Comparison of ENCODE assay signal across 1 cellular context in genomic region chr7:121251367-121251766, GRCh38.
DNase-seq lines count a peak whose midpoint lies in the region; ATAC-seq, FAIRE-seq and TF ChIP-seq lines count a peak whose summit lies in the region.
"Not testable (repeated sequence)": the region's sequence is repeated elsewhere in the genome, so short reads cannot be mapped to it uniquely, and the experiment has no call there.

No MANE protein-coding gene starts in this region.

- H3K79me2 ChIP-seq in K562 (ENCODE audit: control insufficient read depth, insufficient read depth, low read length), result not testable (repeated sequence)

- H3K9me3 ChIP-seq in K562 (replicated peaks; ENCODE audit: control insufficient read depth, insufficient read depth, low read depth, low read length), result peaks cover 11% of the 10 kb centered on the region

- not testable (repeated sequence) for H3K4me3 ChIP-seq in K562

- in situ Hi-C loops in K562 (cut with MboI), result not testable (repeated sequence)

- H2AFZ ChIP-seq in K562 (ENCODE audit: low read depth, low read length), result not testable (repeated sequence)

- WGBS in K562 (ENCODE audit: insufficient coverage, low coverage, missing lambda C conversion rate), result 92% methylated on average over 1 of the region's 1 CpG

- CTCF ChIA-PET in K562 (lab: Yijun Ruan, JAX; ENCODE audit: low intra/inter-chr PET ratio), result not testable (repeated sequence)

- not testable (repeated sequence) for H3K4me2 ChIP-seq in K562 (ENCODE audit: insufficient read depth, low read length)

- not testable (repeated sequence) for H3K27me3 ChIP-seq in K562 (ENCODE audit: control insufficient read depth in 2 of 2, insufficient read depth in 2 of 2, low read length in 2 of 2)

- peak; percentile 57 for TF ChIP-seq POLR2A in K562 (conservative IDR thresholded peaks at IDR 0.05)

- TF ChIP-seq CTCF in K562 (IDR thresholded peaks at IDR 0.05 in 2 of 3, conservative IDR thresholded peaks at IDR 0.05 in 1 of 3; ENCODE audit: insufficient read depth in 2 of 3, low read depth in 1 of 3, low read length in 3 of 3), result not testable (repeated sequence)

- intact Hi-C loops in K562 (cut with micrococcal nuclease), result not testable (repeated sequence)

- not testable (repeated sequence) for H3K9me1 ChIP-seq in K562 (ENCODE audit: control insufficient read depth, insufficient read depth, low read length)

- peaks cover 60% of the 10 kb centered on the region for H3K36me3 ChIP-seq in K562 (ENCODE audit: control insufficient read depth, insufficient read depth, low read length)

- H3K9ac ChIP-seq in K562 (ENCODE audit: insufficient read depth in 1 of 2, low read depth in 2 of 2, low read length in 2 of 2), result not testable (repeated sequence)

- POLR2A ChIA-PET in K562 (lab: Yijun Ruan, JAX), result not testable (repeated sequence)

- ATAC-seq in K562, result not testable (repeated sequence)

- TF ChIP-seq RAD21 in K562 (CRISPR knock-in tag; conservative IDR thresholded peaks at IDR 0.05 in 1 of 2, IDR thresholded peaks at IDR 0.05 in 1 of 2), result not testable (repeated sequence)

- H3K4me1 ChIP-seq in K562 (replicated peaks in 1 of 2; ENCODE audit: control insufficient read depth in 2 of 2, insufficient read depth in 2 of 2, low read length in 2 of 2), result not testable (repeated sequence)

- not testable (repeated sequence) for H4K20me1 ChIP-seq in K562 (replicated peaks; ENCODE audit: control insufficient read depth, insufficient read depth, low read length)

- BruUV-seq in K562 (replicated peaks; lab: Mats Ljungman, UMichigan), result TSS peak; percentile 0

- not testable (repeated sequence) for DNase-seq in K562 (ENCODE audit: extremely low read depth in 1 of 4, low spot score in 3 of 4)

- not testable (repeated sequence) for H3K27ac ChIP-seq in K562 (ENCODE audit: extremely low read depth, low read depth, low read length)

- not testable (repeated sequence) for TF ChIP-seq EP300 in K562 (IDR thresholded peaks at IDR 0.05; ENCODE audit: low read length)

- not testable (repeated sequence) for FAIRE-seq in K562 (lab: Jason Lieb, UNC)

TF ChIP-seq in K562, 482 proteins besides CTCF, POLR2A, EP300 and RAD21:
- peak; percentile 50; the same call in 1 of the 2 replicates for TF ChIP-seq SUPT5H (IDR thresholded peaks at IDR 0.05)
- peak; percentile 47 for TF ChIP-seq POLR2B (IDR thresholded peaks at IDR 0.05; ENCODE audit: low read depth, partially characterized antibody)
